In genomic region chr2:227822416-227823003, GRCh38 we compare ENCODE assay signal across 29 cellular contexts. TPM values are rescaled to one million over a fixed set of nuclear protein-coding genes. Genes with fewer than 3 reads are reported as not detected.
DNase-seq lines count a peak whose midpoint lies in the region; ATAC-seq, FAIRE-seq and TF ChIP-seq lines count a peak whose summit lies in the region.
"Had no signal": no experiment of that assay in that cellular context is flagged by ENCODE, and none has a peak within 500 bp of the region (broad histone marks: within the 10 kb centered on the region; RNA-seq: fewer than 3 reads in every experiment).

No MANE protein-coding gene starts in this region.

- no peaks in the 10 kb centered on the region for H3K36me3 ChIP-seq in kidney (ENCODE audit: control insufficient read depth in 1 of 2, insufficient read depth in 2 of 2, low read length in 2 of 2)
- H3K36me3 ChIP-seq: BLaER1 treated with 17β-estradiol and CSF1 and Interleukin-3, amounts not matched to agents 10 nM and 100 nM; brain microvascular endothelial cell; left lung; right atrium auricular region; SJCRH30; stomach; uterus had no signal

- H3K9me3 ChIP-seq in kidney (ENCODE audit: control insufficient read depth in 1 of 2, low read length in 2 of 2), result no peaks in the 10 kb centered on the region
- H3K9me3 ChIP-seq: BLaER1 treated with 17β-estradiol and CSF1 and Interleukin-3, amounts not matched to agents 10 nM and 100 nM; left lung; right atrium auricular region; SJCRH30; stomach; uterus had no signal

- TF ChIP-seq CTCF in AG10803 (conservative IDR thresholded peaks at IDR 0.05; ENCODE audit: low read length) (no peak), kidney (IDR thresholded peaks at IDR 0.05; ENCODE audit: borderline replicate concordance, extremely low read depth, insufficient read depth) (no peak)

- no peak for ATAC-seq in HG02981 (IDR thresholded peaks at IDR 0.05; ENCODE audit: unreplicated experiment)
- ATAC-seq: activated CD8-positive, alpha-beta memory T cell treated with anti-CD3 and anti-CD28 coated beads, Interleukin-2, amount 10 ng/mL, durations not matched to agents 7 days and 5 days; activated T-cell treated with anti-CD3 and anti-CD28 coated beads, Interleukin-2, amount 50 U/mL, for 4 hours; left lung had no signal

- peak; percentile 23 for DNase-seq in AG10803 (ENCODE audit: low read depth)
- DNase-seq in HT-29 (ENCODE audit: low spot score), result peak; percentile 13
- DNase-seq in amniotic epithelial cell (ENCODE audit: low read depth), result peak; percentile 66
- DNase-seq in kidney tubule cell (ENCODE audit: low spot score), result peak; percentile 74
- DNase-seq in activated CD4-positive, CD25-positive, alpha-beta regulatory T cell treated with anti-CD3 and anti-CD28 coated beads, Interleukin-2, amount 50 U/mL, for 72 hours, result no peak
- no peak for DNase-seq in kidney
- DNase-seq in stimulated activated CD4-positive, alpha-beta T cell treated with anti-CD3 and anti-CD28 coated beads, Interleukin-2, amount 100 ng/mL, for 24 hours, result no peak
- DNase-seq: activated B cell treated with CpG ODN at 0.5 μM for 24 hours; activated CD4-positive, alpha-beta T cell treated with anti-CD3 and anti-CD28 coated beads, Interleukin-2, amount 50 U/mL, for 4 hours; activated CD8-positive, alpha-beta memory T cell treated with anti-CD3 and anti-CD28 coated beads, Interleukin-2, amount 10 ng/mL, durations not matched to agents 7 days and 5 days; activated T-cell treated with anti-CD3 and anti-CD28 coated beads, Interleukin-2, amount 50 U/mL, for 4 hours; brain microvascular endothelial cell; GF-D8; hypothalamus; left lung; mesenchymal stem cell; NCI-H1092; NCI-H1694 treated with DMSO at 0.1 percent for 48 hours; NCI-H2171; RPMI8226; stomach; uterus had no signal

- intact Hi-C loops in kidney (cut with DNase I), result no loop called here

- H3K4me3 ChIP-seq in AG10803 (ENCODE audit: low read length) (no peak overlapping the region), kidney (ENCODE audit: low read length in 2 of 2) (no peak overlapping the region)
- H3K4me3 ChIP-seq: BLaER1 treated with 17β-estradiol and CSF1 and Interleukin-3, amounts not matched to agents 10 nM and 100 nM; left lung; right atrium auricular region; SJCRH30; stomach; uterus had no signal

- no peak for FAIRE-seq in kidney (lab: Jason Lieb, UNC)

- no peak overlapping the region for H3K27ac ChIP-seq in kidney (ENCODE audit: low read depth in 2 of 2, low read length in 2 of 2)
- H3K27ac ChIP-seq: BLaER1 treated with 17β-estradiol and CSF1 and Interleukin-3, amounts not matched to agents 10 nM and 100 nM; brain microvascular endothelial cell; left lung; parathyroid adenoma; right atrium auricular region; SJCRH30; stomach; uterus had no signal

- H3K4me1 ChIP-seq in kidney (ENCODE audit: control insufficient read depth in 1 of 2, insufficient read depth in 1 of 2, low read depth in 1 of 2, low read length in 2 of 2), result peaks cover 8 to 15% of the 10 kb centered on the region in 2 donors
- H3K4me1 ChIP-seq: parathyroid adenoma, uterus had no signal

- no peak overlapping the region for H3K9ac ChIP-seq in kidney (ENCODE audit: low read length in 2 of 2)
- H3K9ac ChIP-seq: BLaER1 treated with 17β-estradiol and CSF1 and Interleukin-3, amounts not matched to agents 10 nM and 100 nM; parathyroid adenoma had no signal

RNA-seq across cellular contexts. Expression of gene CCL20, which starts 8.9 kb away (rescaled TPM):
- total RNA-seq in HT-29 (2014; rRNA removed; shearing (Covaris generic)), result 0.18 and 0.31 TPM in 2 replicates
- total RNA-seq in kidney, result 2.7 TPM
- polyA plus RNA-seq in kidney (ENCODE audit: insufficient read depth, low read depth, low replicate concordance), result 2.5 TPM
- total RNA-seq: activated B cell treated with CpG ODN at 0.5 μM for 24 hours, right atrium auricular region, uterus had no signal
- polyA plus RNA-seq: AG04450, IgD-negative memory B cell had no signal

RNA-seq across cellular contexts. Expression of gene DAW1, which starts 48.9 kb away (rescaled TPM):
- total RNA-seq in HT-29 (2014; rRNA removed; shearing (Covaris generic)), result not detected in 2 replicates
- total RNA-seq in kidney, result 1.7 TPM
- 1.0 TPM for polyA plus RNA-seq in kidney (ENCODE audit: insufficient read depth, low read depth, low replicate concordance)
- total RNA-seq: activated B cell treated with CpG ODN at 0.5 μM for 24 hours; activated CD8-positive, alpha-beta memory T cell treated with anti-CD3 and anti-CD28 coated beads, Interleukin-2, amount 10 ng/mL, durations not matched to agents 7 days and 5 days; activated T-cell treated with anti-CD3 and anti-CD28 coated beads, Interleukin-2, amount 50 U/mL, for 4 hours; stomach had no signal
- polyA plus RNA-seq: IgD-negative memory B cell had no signal

Comparison
In these comparisons a context has a peak if more than half of its experiments do, and no peak if none do; other contexts are left out.
1. DNase-seq: peak in AG10803 (single experiment), HT-29 (single experiment), amniotic epithelial cell (single experiment) and kidney tubule cell (single experiment); none in activated CD4-positive, CD25-positive, alpha-beta regulatory T cell treated with anti-CD3 and anti-CD28 coated beads, Interleukin-2, amount 50 U/mL, for 72 hours (single experiment), kidney (single experiment) and stimulated activated CD4-positive, alpha-beta T cell treated with anti-CD3 and anti-CD28 coated beads, Interleukin-2, amount 100 ng/mL, for 24 hours (0 of 2).